In the genomic region with DNA sequence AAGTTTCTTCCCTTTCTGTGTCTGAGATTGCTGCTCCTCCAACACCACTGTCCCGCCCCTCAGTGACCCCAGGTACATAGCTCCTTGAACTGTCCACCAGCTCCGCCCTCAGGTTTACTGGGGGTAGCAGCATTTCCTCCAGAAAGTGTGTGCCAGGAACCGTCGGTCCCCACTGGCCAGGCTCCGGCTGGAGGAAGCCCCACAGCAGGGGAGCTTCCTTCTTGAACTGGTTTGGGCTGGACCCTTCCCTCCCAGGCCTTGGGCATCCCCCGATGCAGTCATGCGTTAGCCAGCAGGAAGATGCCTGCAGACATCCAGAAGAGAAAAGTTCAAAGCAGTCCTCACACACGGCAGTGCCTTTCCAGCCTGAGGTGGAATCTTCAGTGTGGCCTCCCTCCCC, we compare ENCODE assay signal across 34 cellular contexts. TPM values are rescaled to one million over a fixed set of nuclear protein-coding genes. Genes with fewer than 3 reads are reported as not detected.
DNase-seq lines count a peak whose midpoint lies in the region; TF ChIP-seq lines count a peak whose summit lies in the region.
"Had no signal": no experiment of that assay in that cellular context is flagged by ENCODE, and none has a peak within 500 bp of the region (broad histone marks: within the 10 kb centered on the region; RNA-seq: fewer than 3 reads in every experiment).

No MANE protein-coding gene starts in this region.

- no peak overlapping the region for H3K56ac ChIP-seq in H9 (ENCODE audit: insufficient read length, low read depth, low read length)

- H4K12ac ChIP-seq in trophoblast cell (ENCODE audit: low read depth, low read length), result peak overlapping the region; percentile 25

- no peaks in the 10 kb centered on the region for H3K23me2 ChIP-seq in H9 (ENCODE audit: insufficient read length, low read depth, low read length, poor library complexity, severe bottlenecking)

- H3K4me1 Mint-ChIP-seq in H9, result peaks cover 17 to 19% of the 10 kb centered on the region in 2 experiments
- H3K4me1 Mint-ChIP-seq: activated naive CD4-positive, alpha-beta T cell treated with anti-CD3 and anti-CD28 coated beads, Interleukin-2, amount 10 ng/mL, durations not matched to agents 7 days and 5 days had no signal

- no peak overlapping the region for H3K4me3 ChIP-seq in iPS-15b (ENCODE audit: low read depth, low read length)
- H3K4me3 ChIP-seq in trophoblast cell (ENCODE audit: low read depth, low read length), result no peak overlapping the region
- H3K4me3 ChIP-seq: coronary artery, heart left ventricle, Peyer's patch, prostate gland, sigmoid colon had no signal

- H3K4me3 Mint-ChIP-seq in H9, result peak overlapping the region in 1 of 2 experiments; percentile 32; a peak in 1 of 5 replicates
- H3K4me3 Mint-ChIP-seq: activated CD4-positive, alpha-beta memory T cell treated with anti-CD3 and anti-CD28 coated beads, Interleukin-2, amount 10 ng/mL, durations not matched to agents 7 days and 5 days; activated naive CD4-positive, alpha-beta T cell treated with anti-CD3 and anti-CD28 coated beads, Interleukin-2, amount 10 ng/mL, durations not matched to agents 7 days and 5 days; CD4-positive, alpha-beta T cell; memory B cell; stimulated activated memory B cell treated with anti-CD40 and anti-IgM and Interleukin-4, amounts not matched to agents 10 μg/mL and 1 μg/mL and 100 μg/mL, for 72 hours had no signal

- peaks cover 4% of the 10 kb centered on the region; the same call in 1 of the 2 replicates for H3K4me1 ChIP-seq in H9 (ENCODE audit: insufficient read depth, low read length)
- H3K4me1 ChIP-seq in iPS-15b (ENCODE audit: control insufficient read depth, insufficient read depth, low read length), result peaks cover 6% of the 10 kb centered on the region
- H3K4me1 ChIP-seq in trophoblast cell (ENCODE audit: control insufficient read depth in 1 of 2, insufficient read depth in 2 of 2, low read length in 2 of 2), result peaks cover 39 to 40% of the 10 kb centered on the region in 2 experiments

- no peak overlapping the region for H2BK20ac ChIP-seq in H9 (ENCODE audit: low read depth, low read length, poor library complexity, severe bottlenecking)

- peaks cover 4% of the 10 kb centered on the region; the same call in 1 of the 2 replicates for H3K27me3 ChIP-seq in H9 (ENCODE audit: insufficient read depth, low read length)
- peaks cover 14% of the 10 kb centered on the region for H3K27me3 ChIP-seq in iPS-15b (ENCODE audit: control insufficient read depth, insufficient read depth, low read length)
- no peaks in the 10 kb centered on the region for H3K27me3 ChIP-seq in trophoblast cell (ENCODE audit: insufficient read depth, low read length)
- H3K27me3 ChIP-seq: Peyer's patch had no signal

- TF ChIP-seq CTCF in H9 (conservative IDR thresholded peaks at IDR 0.05), result peak; percentile 19; the same call in 1 of the 3 replicates
- no peak for TF ChIP-seq CTCF in RWPE1 (conservative IDR thresholded peaks at IDR 0.05; ENCODE audit: low read depth)

- H2BK15ac ChIP-seq in H9 (ENCODE audit: low read depth, low read length), result no peak overlapping the region

- H3K14ac ChIP-seq in H9 (ENCODE audit: insufficient read depth, low read length), result no peak overlapping the region
- H3K14ac ChIP-seq in trophoblast cell (ENCODE audit: low read length), result peak overlapping the region; percentile 73

- no peaks in the 10 kb centered on the region for H3K79me1 ChIP-seq in H9 (ENCODE audit: insufficient read depth, low read depth, low read length, poor library complexity, severe bottlenecking)
- H3K79me1 ChIP-seq in trophoblast cell (ENCODE audit: low read length), result peaks cover 24% of the 10 kb centered on the region

- peaks cover 0 to 3% (median 2%) of the 10 kb centered on the region in 3 experiments; a peak in 2 of 7 replicates for H3K36me3 Mint-ChIP-seq in H9 (ENCODE audit: insufficient read depth in 1 of 3, low read depth in 3 of 3)
- H3K36me3 Mint-ChIP-seq: activated naive CD4-positive, alpha-beta T cell treated with anti-CD3 and anti-CD28 coated beads, Interleukin-2, amount 10 ng/mL, durations not matched to agents 7 days and 5 days; memory B cell; stimulated activated memory B cell treated with anti-CD40 and anti-IgM and Interleukin-4, amounts not matched to agents 10 μg/mL and 1 μg/mL and 100 μg/mL, for 72 hours had no signal

- CTCF ChIA-PET in RWPE1 (lab: Yijun Ruan, JAX), result interaction anchor here (1.6 to 2.2 kb wide), 2 partner anchors 14 to 16 kb away, joined by 4 to 11 read pairs; no protein-coding TSS in a partner anchor

- peaks cover 13% of the 10 kb centered on the region for H3K27me3 Mint-ChIP-seq in H9 (ENCODE audit: low read depth)

- H3K36me3 ChIP-seq in iPS-15b (ENCODE audit: control insufficient read depth, insufficient read depth, low read length) (no peaks in the 10 kb centered on the region), trophoblast cell (ENCODE audit: control insufficient read depth in 1 of 2, insufficient read depth in 2 of 2, low read length in 2 of 2) (no peaks in the 10 kb centered on the region)
- H3K36me3 ChIP-seq: heart left ventricle, neutrophil, Peyer's patch, prostate gland, sigmoid colon had no signal

- no peak overlapping the region for H2BK12ac ChIP-seq in H9 (ENCODE audit: insufficient read length, low read depth, low read length)
- H2BK12ac ChIP-seq in trophoblast cell (ENCODE audit: low read length), result peak overlapping the region; percentile 75

- 0 out of 7 replicates have a peak overlapping the region, but pooled peaks of 1 of the 3 experiments have one; percentile 12 for H3K27ac Mint-ChIP-seq in H9
- H3K27ac Mint-ChIP-seq: activated CD4-positive, alpha-beta memory T cell treated with anti-CD3 and anti-CD28 coated beads, Interleukin-2, amount 10 ng/mL, durations not matched to agents 7 days and 5 days; activated naive CD4-positive, alpha-beta T cell treated with anti-CD3 and anti-CD28 coated beads, Interleukin-2, amount 10 ng/mL, durations not matched to agents 7 days and 5 days; CD4-positive, alpha-beta T cell; memory B cell; stimulated activated memory B cell treated with anti-CD40 and anti-IgM and Interleukin-4, amounts not matched to agents 10 μg/mL and 1 μg/mL and 100 μg/mL, for 72 hours had no signal

- H4K8ac ChIP-seq in H9 (replicated peaks; ENCODE audit: insufficient read length, low read depth, low read length) (no peak overlapping the region), trophoblast cell (ENCODE audit: low read depth, low read length) (peak overlapping the region; percentile 66)

- H2AK5ac ChIP-seq in H9 (ENCODE audit: insufficient read length, low read length), result no peak overlapping the region
- H2AK5ac ChIP-seq in trophoblast cell (ENCODE audit: low read length), result no peak overlapping the region

- peak; percentile 66 for DNase-seq in H9
- no peak for DNase-seq in RWPE1 (ENCODE audit: low spot score)
- DNase-seq in trophoblast cell, result peak; percentile 29 to 56
- no peak for DNase-seq in NCI-H2227 (lab: John Stamatoyannopoulos, UW; ENCODE audit: unreplicated experiment)
- DNase-seq in GM03348 (ENCODE audit: low spot score), result no peak
- DNase-seq in CD1c-positive myeloid dendritic cell (ENCODE audit: extremely low spot score), result no peak
- DNase-seq: activated CD4-positive, alpha-beta memory T cell treated with anti-CD3 and anti-CD28 coated beads, Interleukin-2, amount 10 ng/mL, durations not matched to agents 7 days and 5 days; activated CD4-positive, alpha-beta T cell treated with anti-CD3 and anti-CD28 coated beads for 1 hour; activated CD8-positive, alpha-beta memory T cell treated with anti-CD3 and anti-CD28 coated beads, Interleukin-2, amount 50 U/mL, for 48 hours; activated naive CD4-positive, alpha-beta T cell treated with anti-CD3 and anti-CD28 coated beads, Interleukin-2, amount 10 ng/mL, durations not matched to agents 7 days and 5 days; amniotic stem cell; CD4-positive, alpha-beta T cell; HCEC 1CT; Kasumi-1; NCI-H1048; NCI-H187; NCI-H526 treated with DMSO at 0.1 percent for 48 hours; Peyer's patch; sigmoid colon; stimulated activated CD4-positive, alpha-beta T cell treated with anti-CD3 and anti-CD28 coated beads, Interleukin-4, amount 100 ng/mL, for 4 hours; substantia nigra had no signal

- H4K20me1 ChIP-seq in H9 (ENCODE audit: control insufficient read depth, insufficient read depth, insufficient read length), result no peaks in the 10 kb centered on the region

- WGBS in H9 (ENCODE audit: extremely low coverage, insufficient read length, low lambda C conversion rate), result no CpG with 5 or more reads among the region's 8 CpGs
- WGBS in trophoblast cell (ENCODE audit: extremely low coverage, insufficient coverage, insufficient read length), result no CpG with 5 or more reads among the region's 8 CpGs

- POLR2A ChIA-PET in RWPE1 (lab: Yijun Ruan, JAX; ENCODE audit: low non-redundant PET), result no interaction called here

- H4K91ac ChIP-seq in H9 (ENCODE audit: insufficient read length, low read depth, low read length) (no peak overlapping the region), trophoblast cell (ENCODE audit: low read depth, low read length) (peak overlapping the region; percentile 82)

- no peak overlapping the region for H4K5ac ChIP-seq in H9 (ENCODE audit: insufficient read length, low read depth, low read length)

- H3K4ac ChIP-seq in H9 (ENCODE audit: low read depth, low read length) (no peak overlapping the region), trophoblast cell (ENCODE audit: low read depth, low read length) (no peak overlapping the region)

- H2BK5ac ChIP-seq in H9 (ENCODE audit: insufficient read length, low read length), result no peak overlapping the region
- H2BK5ac ChIP-seq in trophoblast cell (ENCODE audit: low read depth, low read length, poor library complexity), result peak overlapping the region; percentile 73

- no peaks in the 10 kb centered on the region for H3K79me2 ChIP-seq in H9 (ENCODE audit: insufficient read depth, low read length)
- H3K79me2 ChIP-seq in trophoblast cell (ENCODE audit: control insufficient read depth, insufficient read depth, low read length, poor library complexity), result peaks cover 2% of the 10 kb centered on the region

- H2BK120ac ChIP-seq in H9 (ENCODE audit: low read depth, low read length, poor library complexity, severe bottlenecking) (no peak overlapping the region), trophoblast cell (ENCODE audit: insufficient read depth, low read length, poor library complexity) (peak overlapping the region; percentile 40)

- no peaks in the 10 kb centered on the region; a peak in 1 of 5 replicates for H3K9me3 Mint-ChIP-seq in H9
- H3K9me3 Mint-ChIP-seq: activated CD4-positive, alpha-beta memory T cell treated with anti-CD3 and anti-CD28 coated beads, Interleukin-2, amount 10 ng/mL, durations not matched to agents 7 days and 5 days; activated naive CD4-positive, alpha-beta T cell treated with anti-CD3 and anti-CD28 coated beads, Interleukin-2, amount 10 ng/mL, durations not matched to agents 7 days and 5 days; CD4-positive, alpha-beta T cell; memory B cell; stimulated activated memory B cell treated with anti-CD40 and anti-IgM and Interleukin-4, amounts not matched to agents 10 μg/mL and 1 μg/mL and 100 μg/mL, for 72 hours had no signal

- H2AFZ ChIP-seq in H9 (ENCODE audit: low read length), result no peak overlapping the region
- H2AFZ ChIP-seq in trophoblast cell (ENCODE audit: insufficient read depth, low read length, poor library complexity), result no peak overlapping the region

- H3K23ac ChIP-seq in H9 (ENCODE audit: insufficient read length, low read depth, low read length) (no peak overlapping the region), trophoblast cell (ENCODE audit: low read length) (no peak overlapping the region)

- H3K4me2 ChIP-seq in H9 (ENCODE audit: insufficient read depth, insufficient read length, low read length), result no peak overlapping the region
- H3K4me2 ChIP-seq in trophoblast cell (ENCODE audit: low read length), result no peak overlapping the region

- H3K18ac ChIP-seq in H9 (ENCODE audit: insufficient read length, low read depth, low read length) (no peak overlapping the region), trophoblast cell (ENCODE audit: low read length) (peak overlapping the region; percentile 63)

- H3K9ac ChIP-seq in H9 (ENCODE audit: extremely low read depth, insufficient read length, low read length) (no peak overlapping the region), iPS-15b (ENCODE audit: low read depth, low read length) (peak overlapping the region; percentile 8), trophoblast cell (ENCODE audit: low read length) (no peak overlapping the region)

- H3K9me3 ChIP-seq in H9 (ENCODE audit: control insufficient read depth, low read depth, low read length) (no peaks in the 10 kb centered on the region), iPS-15b (ENCODE audit: control insufficient read depth, insufficient read depth, low read length) (no peaks in the 10 kb centered on the region), trophoblast cell (ENCODE audit: insufficient read depth, low read depth, low read length) (no peaks in the 10 kb centered on the region)
- H3K9me3 ChIP-seq: heart left ventricle, neutrophil, Peyer's patch, prostate gland, sigmoid colon had no signal

- H3T11ph ChIP-seq in H9 (ENCODE audit: low read length), result no peak overlapping the region

- H3K27ac ChIP-seq in H9 (ENCODE audit: insufficient read length, low read depth, low read length) (no peak overlapping the region), RWPE1 (peak overlapping the region; percentile 12; the same call in 1 of the 2 replicates), trophoblast cell (ENCODE audit: low read depth, low read length) (peak overlapping the region; percentile 88)
- H3K27ac ChIP-seq: coronary artery, heart left ventricle, neutrophil, Peyer's patch, prostate gland, sigmoid colon had no signal

RNA-seq across cellular contexts. Expression of gene PAK6, which starts 19.7 kb away (rescaled TPM):
- 7.0 and 7.4 TPM in 2 replicates for total RNA-seq in H9 (2021)
- 8.4 and 8.5 TPM in 2 replicates for polyA plus RNA-seq in trophoblast cell (2013)
- total RNA-seq: left lobe of liver had no signal

RNA-seq across cellular contexts. Expression of gene ANKRD63, which starts 24.3 kb away (rescaled TPM):
- total RNA-seq in H9 (2021), result 0.26 and 0.46 TPM in 2 replicates
- polyA plus RNA-seq in trophoblast cell (2013), result 0.15 and 0.21 TPM in 2 replicates
- total RNA-seq: activated CD4-positive, alpha-beta memory T cell treated with anti-CD3 and anti-CD28 coated beads, Interleukin-2, amount 10 ng/mL, durations not matched to agents 7 days and 5 days; CD4-positive, alpha-beta T cell; fibroblast of villous mesenchyme; left lobe of liver; myocyte; Peyer's patch; T-helper 1 cell treated with Interleukin-12 subunit alpha and Interleukin-12 subunit beta and Interleukin-4 antibody, amounts not matched to agents 30 ng/mL and 1 ng/mL, for 36 hours; urinary bladder had no signal
- polyA plus RNA-seq: esophagus, heart left ventricle, sigmoid colon, urinary bladder had no signal

RNA-seq across cellular contexts. Expression of gene PLCB2, which starts 49.2 kb away (rescaled TPM):
- total RNA-seq in H9 (2021), result 5.7 and 7.4 TPM in 2 replicates
- polyA plus RNA-seq in trophoblast cell (2013), result 1.1 and 1.5 TPM in 2 replicates

Comparison
In these comparisons a context has a peak if more than half of its experiments do, and no peak if none do; other contexts are left out.
1. DNase-seq: peak in H9 (single experiment) and trophoblast cell (2 of 2); none in RWPE1 (single experiment), NCI-H2227 (single experiment), GM03348 (single experiment) and CD1c-positive myeloid dendritic cell (single experiment).